Comparison of ENCODE assay signal across 17 cellular contexts in the genomic region with DNA sequence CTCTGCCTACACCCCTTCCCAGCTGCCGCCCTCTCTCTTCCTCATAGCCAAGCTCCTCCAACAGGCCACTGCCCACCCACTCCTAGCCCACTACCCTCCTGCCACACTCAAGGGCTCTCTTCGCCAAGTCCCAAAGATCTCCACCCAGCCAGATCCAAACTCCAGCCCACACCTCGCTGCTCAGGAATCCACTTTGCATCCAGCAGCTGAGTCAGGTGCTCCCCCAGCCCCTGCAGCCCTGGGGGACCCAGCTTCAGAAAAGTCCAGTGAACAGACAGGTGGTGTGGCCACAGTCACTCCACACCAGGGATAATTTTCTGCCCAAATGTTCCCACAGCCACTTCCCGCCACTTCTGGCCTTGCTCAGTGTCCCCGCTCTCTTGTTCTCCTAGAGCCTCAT. TPM values are rescaled to one million over a fixed set of nuclear protein-coding genes. Genes with fewer than 3 reads are reported as not detected.
DNase-seq lines count a peak whose midpoint lies in the region; ATAC-seq and TF ChIP-seq lines count a peak whose summit lies in the region.
"Had no signal": no experiment of that assay in that cellular context is flagged by ENCODE, and none has a peak within 500 bp of the region (broad histone marks: within the 10 kb centered on the region; RNA-seq: fewer than 3 reads in every experiment).

No MANE protein-coding gene starts in this region.

- H3K36me3 ChIP-seq in SK-N-SH (replicated peaks in 1 of 2; ENCODE audit: control insufficient read depth in 1 of 2, insufficient read depth in 2 of 2, low read length in 1 of 2): peaks cover 0 to 44% of the 10 kb centered on the region in 2 experiments
- peaks cover 0 to 20% of the 10 kb centered on the region in 2 experiments; a peak in 1 of 3 replicates for H3K36me3 ChIP-seq in HEK293 (ENCODE audit: control insufficient read depth in 2 of 2, insufficient read depth in 1 of 2, low read length in 2 of 2)
- no peaks in the 10 kb centered on the region for H3K36me3 ChIP-seq in esophagus muscularis mucosa
- H3K36me3 ChIP-seq: BLaER1 had no signal

- H3K9me2 ChIP-seq in SK-N-SH: no peaks in the 10 kb centered on the region

- H3K79me2 ChIP-seq in SK-N-SH (ENCODE audit: insufficient read depth): no peaks in the 10 kb centered on the region

- no peaks in the 10 kb centered on the region for H3F3A ChIP-seq in SK-N-SH (replicated peaks; ENCODE audit: insufficient read depth)

- 87% methylated on average over 5 of the region's 5 CpGs for WGBS in SK-N-SH (ENCODE audit: low lambda C conversion rate)
- WGBS in esophagus muscularis mucosa: 95% methylated on average over 5 of the region's 5 CpGs

- H3K4me3 ChIP-seq in SK-N-SH (ENCODE audit: low read depth in 2 of 2, low read length in 1 of 2): no peak overlapping the region
- H3K4me3 ChIP-seq in HEK293 (ENCODE audit: low read depth, low read length): no peak overlapping the region
- no peak overlapping the region for H3K4me3 ChIP-seq in esophagus muscularis mucosa
- H3K4me3 ChIP-seq: A549, BLaER1 had no signal

- H3K27me3 ChIP-seq in SK-N-SH (ENCODE audit: insufficient read depth) (no peaks in the 10 kb centered on the region), esophagus muscularis mucosa (no peaks in the 10 kb centered on the region)
- H3K27me3 ChIP-seq: BLaER1 had no signal

- ATAC-seq in SK-N-SH treated with all-trans-retinoic acid at 6 μM for 48 hours (no peak), HG03097 (IDR thresholded peaks at IDR 0.05; ENCODE audit: low FRiP score, unreplicated experiment) (no peak)
- ATAC-seq: A549, HCT116 had no signal

- no peaks in the 10 kb centered on the region for H4K20me1 ChIP-seq in SK-N-SH (ENCODE audit: insufficient read depth)
- H4K20me1 ChIP-seq: BLaER1 had no signal

- POLR2A ChIA-PET in SK-N-SH (lab: Yijun Ruan, JAX) (interaction anchor here (1.2 kb wide), 1 partner anchor 8 kb away, joined by 3 read pairs; no protein-coding TSS in a partner anchor), HEK293 (lab: Yijun Ruan, JAX) (no interaction called here)

- DNase-seq in SK-N-SH (peak; percentile 11), esophagus muscularis mucosa (ENCODE audit: extremely low spot score) (peak; percentile 79), mesenteric fat pad (ENCODE audit: low spot score) (peak; percentile 49), NCI-H748 (lab: John Stamatoyannopoulos, UW; ENCODE audit: unreplicated experiment) (no peak), AML-193 (lab: John Stamatoyannopoulos, UW) (no peak)
- DNase-seq: CD4-positive, alpha-beta memory T cell; DMS153; DMS79; GDM1 had no signal

- H2AFZ ChIP-seq in SK-N-SH (ENCODE audit: low read depth): no peak overlapping the region

- no peak overlapping the region for H3K9ac ChIP-seq in SK-N-SH
- H3K9ac ChIP-seq: BLaER1 had no signal

- H3K27ac ChIP-seq in SK-N-SH (ENCODE audit: low read depth in 2 of 2, low read length in 1 of 2) (no peak overlapping the region), HEK293 (ENCODE audit: extremely low read depth, low read depth, low read length) (no peak overlapping the region), esophagus muscularis mucosa (replicated peaks in 1 of 4) (no peak overlapping the region)
- H3K27ac ChIP-seq: 22Rv1, A549, BLaER1 had no signal

- H3K9me3 ChIP-seq in SK-N-SH: no peaks in the 10 kb centered on the region
- no peaks in the 10 kb centered on the region for H3K9me3 ChIP-seq in HEK293 (ENCODE audit: control insufficient read depth, insufficient read depth, low read depth, low read length)
- H3K9me3 ChIP-seq in esophagus muscularis mucosa: no peaks in the 10 kb centered on the region
- H3K9me3 ChIP-seq: A549, BLaER1 had no signal

- H3K4me2 ChIP-seq in SK-N-SH: no peak overlapping the region
- H3K4me2 ChIP-seq: A549, BLaER1 had no signal

- CTCF ChIA-PET in SK-N-SH (lab: Yijun Ruan, JAX) (no interaction called here), HEK293 (lab: Yijun Ruan, JAX) (no interaction called here)

- no peak for TF ChIP-seq RAD21 in SK-N-SH (IDR thresholded peaks at IDR 0.05; ENCODE audit: low read length)

- TF ChIP-seq EP300 in SK-N-SH (IDR thresholded peaks at IDR 0.05; ENCODE audit: borderline replicate concordance in 1 of 2, low read depth in 1 of 2, low read length in 1 of 2) (no peak), esophagus muscularis mucosa (IDR thresholded peaks at IDR 0.05) (no peak)

- intact Hi-C loops in esophagus muscularis mucosa (cut with DNase I): no loop called here

- H3K4me1 ChIP-seq in SK-N-SH (ENCODE audit: control insufficient read depth in 1 of 2, insufficient read depth in 2 of 2, low read depth in 1 of 2, low read length in 1 of 2): peaks cover 0 to 3% of the 10 kb centered on the region in 2 experiments; a peak in 1 of 4 replicates
- no peaks in the 10 kb centered on the region for H3K4me1 ChIP-seq in HEK293 (ENCODE audit: control insufficient read depth, insufficient read depth, low read length)
- H3K4me1 ChIP-seq in esophagus muscularis mucosa: no peaks in the 10 kb centered on the region
- H3K4me1 ChIP-seq: A549, BLaER1 had no signal

- TF ChIP-seq POLR2A in esophagus muscularis mucosa (IDR thresholded peaks at IDR 0.05; ENCODE audit: low read depth): no peak

- TF ChIP-seq CTCF in SK-N-SH (IDR thresholded peaks at IDR 0.05): no peak
- TF ChIP-seq CTCF in HEK293 (tag by site-specific recombination; IDR thresholded peaks at IDR 0.05): no peak
- no peak for TF ChIP-seq CTCF in esophagus muscularis mucosa (IDR thresholded peaks at IDR 0.05)

TF ChIP-seq in SK-N-SH, 30 proteins besides CTCF, POLR2A, EP300 and RAD21:
- no peak for TF ChIP-seq MEF2A (IDR thresholded peaks at IDR 0.05; ENCODE audit: borderline replicate concordance, low read depth)
- TF ChIP-seq, protein P1, sequence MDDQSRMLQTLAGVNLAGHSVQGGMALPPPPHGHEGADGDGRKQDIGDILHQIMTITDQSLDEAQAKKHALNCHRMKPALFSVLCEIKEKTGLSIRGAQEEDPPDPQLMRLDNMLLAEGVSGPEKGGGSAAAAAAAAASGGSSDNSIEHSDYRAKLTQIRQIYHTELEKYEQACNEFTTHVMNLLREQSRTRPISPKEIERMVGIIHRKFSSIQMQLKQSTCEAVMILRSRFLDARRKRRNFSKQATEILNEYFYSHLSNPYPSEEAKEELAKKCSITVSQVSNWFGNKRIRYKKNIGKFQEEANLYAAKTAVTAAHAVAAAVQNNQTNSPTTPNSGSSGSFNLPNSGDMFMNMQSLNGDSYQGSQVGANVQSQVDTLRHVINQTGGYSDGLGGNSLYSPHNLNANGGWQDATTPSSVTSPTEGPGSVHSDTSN (IDR thresholded peaks at IDR 0.05): no peak

TF ChIP-seq in SK-N-SH treated with all-trans-retinoic acid at 6 μM for 48 hours, 23 proteins besides CTCF, POLR2A, EP300 and RAD21:
- TF ChIP-seq RARB (CRISPR knock-in tag; IDR thresholded peaks at IDR 0.05) (no peak), ISL1 (CRISPR knock-in tag; IDR thresholded peaks at IDR 0.05) (no peak), ZNF8 (CRISPR knock-in tag; IDR thresholded peaks at IDR 0.05) (no peak), PPARA (CRISPR knock-in tag; IDR thresholded peaks at IDR 0.05; ENCODE audit: borderline replicate concordance) (no peak), ARNTL (CRISPR knock-in tag; IDR thresholded peaks at IDR 0.05; ENCODE audit: borderline replicate concordance, low read depth) (no peak), ZNF70 (CRISPR knock-in tag; IDR thresholded peaks at IDR 0.05) (no peak)
- TF ChIP-seq, protein P2, sequence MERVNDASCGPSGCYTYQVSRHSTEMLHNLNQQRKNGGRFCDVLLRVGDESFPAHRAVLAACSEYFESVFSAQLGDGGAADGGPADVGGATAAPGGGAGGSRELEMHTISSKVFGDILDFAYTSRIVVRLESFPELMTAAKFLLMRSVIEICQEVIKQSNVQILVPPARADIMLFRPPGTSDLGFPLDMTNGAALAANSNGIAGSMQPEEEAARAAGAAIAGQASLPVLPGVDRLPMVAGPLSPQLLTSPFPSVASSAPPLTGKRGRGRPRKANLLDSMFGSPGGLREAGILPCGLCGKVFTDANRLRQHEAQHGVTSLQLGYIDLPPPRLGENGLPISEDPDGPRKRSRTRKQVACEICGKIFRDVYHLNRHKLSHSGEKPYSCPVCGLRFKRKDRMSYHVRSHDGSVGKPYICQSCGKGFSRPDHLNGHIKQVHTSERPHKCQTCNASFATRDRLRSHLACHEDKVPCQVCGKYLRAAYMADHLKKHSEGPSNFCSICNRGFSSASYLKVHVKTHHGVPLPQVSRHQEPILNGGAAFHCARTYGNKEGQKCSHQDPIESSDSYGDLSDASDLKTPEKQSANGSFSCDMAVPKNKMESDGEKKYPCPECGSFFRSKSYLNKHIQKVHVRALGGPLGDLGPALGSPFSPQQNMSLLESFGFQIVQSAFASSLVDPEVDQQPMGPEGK (CRISPR knock-in tag; IDR thresholded peaks at IDR 0.05; ENCODE audit: borderline replicate concordance): no peak

TF ChIP-seq in HEK293, 187 proteins besides CTCF, POLR2A, EP300 and RAD21 (continues in another document):
- TF ChIP-seq ZNF114 (tag by site-specific recombination; IDR thresholded peaks at IDR 0.05) (no peak), ZNF555 (tag by site-specific recombination; conservative IDR thresholded peaks at IDR 0.05) (no peak), ZNF2 (tag by site-specific recombination; IDR thresholded peaks at IDR 0.05) (no peak), ZNF76 (tag by site-specific recombination; IDR thresholded peaks at IDR 0.05; ENCODE audit: borderline replicate concordance, low read depth) (no peak), KLF9 (tag by site-specific recombination; IDR thresholded peaks at IDR 0.05; ENCODE audit: low read depth) (no peak), ZFHX2 (tag by site-specific recombination; conservative IDR thresholded peaks at IDR 0.05) (peak; percentile 35; the same call in 1 of the 2 replicates)
- TF ChIP-seq, protein P3, sequence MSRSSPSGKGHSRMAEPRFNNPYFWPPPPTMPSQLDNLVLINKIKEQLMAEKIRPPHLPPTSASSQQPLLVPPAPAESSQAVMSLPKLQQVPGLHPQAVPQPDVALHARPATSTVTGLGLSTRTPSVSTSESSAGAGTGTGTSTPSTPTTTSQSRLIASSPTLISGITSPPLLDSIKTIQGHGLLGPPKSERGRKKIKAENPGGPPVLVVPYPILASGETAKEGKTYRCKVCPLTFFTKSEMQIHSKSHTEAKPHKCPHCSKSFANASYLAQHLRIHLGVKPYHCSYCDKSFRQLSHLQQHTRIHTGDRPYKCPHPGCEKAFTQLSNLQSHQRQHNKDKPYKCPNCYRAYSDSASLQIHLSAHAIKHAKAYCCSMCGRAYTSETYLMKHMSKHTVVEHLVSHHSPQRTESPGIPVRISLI (tag by site-specific recombination; IDR thresholded peaks at IDR 0.05): no peak

RNA-seq across cellular contexts. Expression of gene OGDHL, which starts 10.9 kb away (rescaled TPM):
- polyA plus RNA-seq in SK-N-SH (2012; rRNA removed): 25.4 and 32.6 TPM in 2 replicates
- 10.1 and 14.5 TPM in 2 replicates for polyA plus RNA-seq in SK-N-SH (2012; cell fraction: cytosol; rRNA removed)
- 102 and 104 TPM in 2 replicates for polyA plus RNA-seq in SK-N-SH (2012; cell fraction: nucleus; rRNA removed)
- total RNA-seq in esophagus muscularis mucosa (1 to 10 TPM in 2 of 4 donors, under 1 TPM in 2; 0.42 to 2.0 (median 0.95) TPM), mesenteric fat pad (not detected)
- total RNA-seq: CD4-positive, alpha-beta memory T cell had no signal
- polyA plus RNA-seq: CD14-positive monocyte; CD4-positive, alpha-beta memory T cell had no signal

Comparison
In these comparisons a context has a peak if more than half of its experiments do, and no peak if none do; other contexts are left out.
1. DNase-seq: peak in SK-N-SH (single experiment), esophagus muscularis mucosa (single experiment) and mesenteric fat pad (single experiment); none in NCI-H748 (single experiment) and AML-193 (0 of 2).